In the genomic region with DNA sequence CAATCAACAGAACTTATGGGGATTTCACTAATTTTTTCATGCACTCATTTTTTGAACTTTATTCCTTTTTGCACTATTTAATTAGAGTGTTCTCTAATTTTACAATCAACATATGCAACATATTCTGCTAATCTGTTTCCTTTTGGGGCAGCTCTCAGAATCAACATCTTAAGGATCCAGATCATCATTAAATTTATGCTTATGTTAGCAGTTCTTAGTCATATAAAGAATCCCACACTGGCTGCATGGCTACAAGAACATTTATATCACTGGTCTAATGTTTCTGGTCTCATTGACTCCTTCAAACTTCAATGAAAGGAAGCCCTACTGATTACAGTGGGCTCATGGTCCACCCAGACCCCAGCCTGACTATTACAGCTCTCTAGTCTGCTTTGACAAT, we compare ENCODE assay signal across 3 cellular contexts.
TF ChIP-seq lines count a peak whose summit lies in the region.

No MANE protein-coding gene starts in this region.

TF ChIP-seq in HepG2, 621 proteins besides CTCF, POLR2A, EP300 and RAD21:
- peak; percentile 77 for TF ChIP-seq MAFF (IDR thresholded peaks at IDR 0.05; ENCODE audit: low read depth, low read length)
- TF ChIP-seq TAF15 (IDR thresholded peaks at IDR 0.05; ENCODE audit: low read depth, low read length, poor library complexity, severe bottlenecking), result no peak
- TF ChIP-seq MAFK (conservative IDR thresholded peaks at IDR 0.05 in 1 of 2, IDR thresholded peaks at IDR 0.05 in 1 of 2; ENCODE audit: low read length in 2 of 2), result peak; percentile 62 to 84; a peak in 3 of 4 replicates

TF ChIP-seq in A549, 52 proteins besides CTCF, POLR2A, EP300 and RAD21:
- peak; percentile 43 for TF ChIP-seq MAFK (IDR thresholded peaks at IDR 0.05; ENCODE audit: partially characterized antibody)
- TF ChIP-seq ZFP36 (IDR thresholded peaks at IDR 0.05; ENCODE audit: borderline replicate concordance, partially characterized antibody), result no peak

TF ChIP-seq in IMR-90, 13 proteins besides CTCF, POLR2A, EP300 and RAD21:
- TF ChIP-seq MAFK (IDR thresholded peaks at IDR 0.05; ENCODE audit: low read depth, low read length) (peak; percentile 80), CHD1 (IDR thresholded peaks at IDR 0.05; ENCODE audit: low read depth, low read length) (no peak)
